8 cellular contexts compared by ENCODE assay signal in genomic region chrX:53094584-53094908, GRCh38.
A peak's percentile ranks its signal among the peaks of the same experiment; 100 is the strongest.
DNase-seq lines count a peak whose midpoint lies in the region; ATAC-seq lines count a peak whose summit lies in the region.

No MANE protein-coding gene starts in this region.

- H3K4me3 Mint-ChIP-seq in stimulated activated naive CD8-positive, alpha-beta T cell treated with anti-CD3 and anti-CD28 coated beads, Interleukin-15, Interleukin-2, amounts not matched to agents 100 ng/mL and 50 ng/mL, for 24 hours = peak overlapping the region; percentile 92

- peak overlapping the region; percentile 36 for H3K4me3 ChIP-seq in mucosa of stomach (ENCODE audit: low read length)

- peaks cover 5% of the 10 kb centered on the region for H3K4me1 ChIP-seq in mucosa of stomach (ENCODE audit: control insufficient read depth, insufficient read depth, low read length)

- peak overlapping the region; percentile 68 for H3K9ac ChIP-seq in mucosa of stomach (ENCODE audit: low read length)

- no peak for ATAC-seq in stimulated activated naive CD8-positive, alpha-beta T cell treated with anti-CD3 and anti-CD28 coated beads, Interleukin-15, Interleukin-2, amounts not matched to agents 100 U/mL and 50 U/mL, for 24 hours
- ATAC-seq in HG03442 (IDR thresholded peaks at IDR 0.05; ENCODE audit: unreplicated experiment) = no peak

- no peaks in the 10 kb centered on the region for H3K27me3 ChIP-seq in mucosa of stomach (ENCODE audit: control insufficient read depth, insufficient read depth, low read length)

- DNase-seq in stimulated activated naive CD8-positive, alpha-beta T cell treated with anti-CD3 and anti-CD28 coated beads, Interleukin-15, Interleukin-2, amounts not matched to agents 100 U/mL and 50 U/mL, for 24 hours = no peak
- DNase-seq in caudate nucleus (lab: John Stamatoyannopoulos, UW) (no peak), NCI-H446 (lab: John Stamatoyannopoulos, UW) (no peak), HCEC 1CT (no peak)
- no peak for DNase-seq in activated CD8-positive, alpha-beta memory T cell treated with anti-CD3 and anti-CD28 coated beads, Interleukin-2, amount 50 U/mL, for 4 hours

- peaks cover 17% of the 10 kb centered on the region for H3K4me1 Mint-ChIP-seq in stimulated activated naive CD8-positive, alpha-beta T cell treated with anti-CD3 and anti-CD28 coated beads, Interleukin-15, Interleukin-2, amounts not matched to agents 100 ng/mL and 50 ng/mL, for 24 hours (ENCODE audit: low read depth)

- peak overlapping the region; percentile 78 for H3K27ac ChIP-seq in caudate nucleus (ENCODE audit: low read depth, low read length)

- H3K9me3 ChIP-seq in mucosa of stomach (ENCODE audit: control insufficient read depth, low read length) = no peaks in the 10 kb centered on the region

- H3K27me3 Mint-ChIP-seq in stimulated activated naive CD8-positive, alpha-beta T cell treated with anti-CD3 and anti-CD28 coated beads, Interleukin-15, Interleukin-2, amounts not matched to agents 100 ng/mL and 50 ng/mL, for 24 hours = no peaks in the 10 kb centered on the region

- peak overlapping the region; percentile 81 for H3K27ac Mint-ChIP-seq in stimulated activated naive CD8-positive, alpha-beta T cell treated with anti-CD3 and anti-CD28 coated beads, Interleukin-15, Interleukin-2, amounts not matched to agents 100 ng/mL and 50 ng/mL, for 24 hours

- H3K36me3 Mint-ChIP-seq in stimulated activated naive CD8-positive, alpha-beta T cell treated with anti-CD3 and anti-CD28 coated beads, Interleukin-15, Interleukin-2, amounts not matched to agents 100 ng/mL and 50 ng/mL, for 24 hours (ENCODE audit: low read depth) = peaks cover 4% of the 10 kb centered on the region

- H3K9me3 Mint-ChIP-seq in stimulated activated naive CD8-positive, alpha-beta T cell treated with anti-CD3 and anti-CD28 coated beads, Interleukin-15, Interleukin-2, amounts not matched to agents 100 ng/mL and 50 ng/mL, for 24 hours = no peaks in the 10 kb centered on the region

- no peaks in the 10 kb centered on the region for H3K36me3 ChIP-seq in mucosa of stomach (ENCODE audit: control insufficient read depth, insufficient read depth, low read length)
